Comparison of ENCODE assay signal across 28 cellular contexts in genomic region chr19:36201684-36202083, GRCh38. TPM values are rescaled to one million over a fixed set of nuclear protein-coding genes. Genes with fewer than 3 reads are reported as not detected.
"Had no signal": no experiment of that assay in that cellular context is flagged by ENCODE, and none has a peak within 500 bp of the region (broad histone marks: within the 10 kb centered on the region; RNA-seq: fewer than 3 reads in every experiment).

No MANE protein-coding gene starts in this region.

- H3K36me3 ChIP-seq: neural progenitor cell, ovary, right lobe of liver, suprapubic skin, thoracic aorta, thyroid gland, vagina had no signal

- H3K27me3 ChIP-seq: neural progenitor cell, ovary, right lobe of liver, sigmoid colon, stomach, suprapubic skin, thyroid gland, tibial nerve, upper lobe of left lung, vagina had no signal

- H3K4me1 ChIP-seq: neural progenitor cell, parathyroid adenoma, psoas muscle, right lobe of liver, sigmoid colon, stomach, suprapubic skin, thyroid gland, upper lobe of left lung, vagina had no signal

- H3K9me3 ChIP-seq: ovary, psoas muscle, right lobe of liver, sigmoid colon, stomach, suprapubic skin, thoracic aorta, thyroid gland, tibial nerve, upper lobe of left lung, vagina had no signal

- H3K27me3 Mint-ChIP-seq: naive thymus-derived CD8-positive, alpha-beta T cell; natural killer cell treated with Interleukin-12 subunit alpha and Interleukin-12 subunit beta and Interleukin-15 and Interleukin-18, amount 100 ng/mL, for 72 hours; progenitor cell of endocrine pancreas; stimulated activated naive B cell treated with anti-CD40 and anti-IgM and Interleukin-4, amounts not matched to agents 10 μg/mL and 1 μg/mL and 100 μg/mL, for 72 hours; stimulated activated naive CD8-positive, alpha-beta T cell treated with anti-CD3 and anti-CD28 coated beads, Interleukin-15, Interleukin-2, amounts not matched to agents 100 ng/mL and 50 ng/mL, for 24 hours had no signal

- ATAC-seq: naive thymus-derived CD8-positive, alpha-beta T cell; natural killer cell treated with Interleukin-12 subunit alpha and Interleukin-12 subunit beta and Interleukin-15 and Interleukin-18, amount 100 ng/mL, for 72 hours; right cardiac atrium; right lobe of liver; stimulated activated effector memory CD8-positive, alpha-beta T cell treated with anti-CD3 and anti-CD28 coated beads, Interleukin-12 subunit alpha, Interleukin-12 subunit beta, amount 100 ng/mL, for 72 hours; stimulated activated naive B cell treated with anti-CD40 and anti-IgM and Interleukin-4, amounts not matched to agents 10 μg/mL and 1 μg/mL and 100 μg/mL, for 72 hours had no signal

- H3K36me3 Mint-ChIP-seq: natural killer cell treated with Interleukin-12 subunit alpha and Interleukin-12 subunit beta and Interleukin-15 and Interleukin-18, amount 100 ng/mL, for 72 hours had no signal

- H3K27ac Mint-ChIP-seq: naive thymus-derived CD8-positive, alpha-beta T cell; natural killer cell treated with Interleukin-12 subunit alpha and Interleukin-12 subunit beta and Interleukin-15 and Interleukin-18, amount 100 ng/mL, for 72 hours; neural progenitor cell; progenitor cell of endocrine pancreas; stimulated activated effector memory CD8-positive, alpha-beta T cell treated with anti-CD3 and anti-CD28 coated beads, Interleukin-12 subunit alpha, Interleukin-12 subunit beta, amount 100 ng/mL, for 72 hours; stimulated activated naive B cell treated with anti-CD40 and anti-IgM and Interleukin-4, amounts not matched to agents 10 μg/mL and 1 μg/mL and 100 μg/mL, for 72 hours; stimulated activated naive CD8-positive, alpha-beta T cell treated with anti-CD3 and anti-CD28 coated beads, Interleukin-15, Interleukin-2, amounts not matched to agents 100 ng/mL and 50 ng/mL, for 24 hours had no signal

- DNase-seq: naive thymus-derived CD8-positive, alpha-beta T cell; occipital lobe; ovary; psoas muscle; right cardiac atrium; right lobe of liver; sigmoid colon; small intestine; stimulated activated CD4-positive, alpha-beta T cell treated with anti-CD3 and anti-CD28 coated beads, Interleukin-15, amount 100 ng/mL, for 24 hours; stimulated activated CD4-positive, alpha-beta T cell treated with anti-CD3 and anti-CD28 coated beads, Interleukin-2, amount 100 ng/mL, for 24 hours; stimulated activated CD4-positive, alpha-beta T cell treated with anti-CD3 and anti-CD28 coated beads, Interleukin-2, amount 100 ng/mL, for 48 hours; stimulated activated CD4-positive, alpha-beta T cell treated with anti-CD3 and anti-CD28 coated beads, Interleukin-4, amount 100 ng/mL, for 24 hours; stimulated activated naive B cell treated with anti-CD40 and anti-IgM and Interleukin-4, amounts not matched to agents 10 μg/mL and 1 μg/mL and 100 μg/mL, for 72 hours; stimulated activated naive CD4-positive, alpha-beta T cell treated with Interleukin-2 at 50 U/mL for 16 hours; stomach; thyroid gland; trophoblast cell; upper lobe of left lung had no signal

- H3K9me3 Mint-ChIP-seq: naive thymus-derived CD8-positive, alpha-beta T cell; natural killer cell treated with Interleukin-12 subunit alpha and Interleukin-12 subunit beta and Interleukin-15 and Interleukin-18, amount 100 ng/mL, for 72 hours; neural progenitor cell; stimulated activated effector memory CD8-positive, alpha-beta T cell treated with anti-CD3 and anti-CD28 coated beads, Interleukin-12 subunit alpha, Interleukin-12 subunit beta, amount 100 ng/mL, for 72 hours; stimulated activated naive B cell treated with anti-CD40 and anti-IgM and Interleukin-4, amounts not matched to agents 10 μg/mL and 1 μg/mL and 100 μg/mL, for 72 hours; stimulated activated naive CD8-positive, alpha-beta T cell treated with anti-CD3 and anti-CD28 coated beads, Interleukin-15, Interleukin-2, amounts not matched to agents 100 ng/mL and 50 ng/mL, for 24 hours had no signal

- H3K4me3 ChIP-seq: neural progenitor cell, ovary, psoas muscle, right lobe of liver, sigmoid colon, stomach, suprapubic skin, thoracic aorta, thyroid gland, tibial nerve, upper lobe of left lung, vagina had no signal

- H3K4me1 Mint-ChIP-seq: neural progenitor cell; stimulated activated effector memory CD8-positive, alpha-beta T cell treated with anti-CD3 and anti-CD28 coated beads, Interleukin-12 subunit alpha, Interleukin-12 subunit beta, amount 100 ng/mL, for 72 hours had no signal

- H3K27ac ChIP-seq: neural progenitor cell, ovary, parathyroid adenoma, psoas muscle, right lobe of liver, sigmoid colon, stomach, suprapubic skin, thoracic aorta, thyroid gland, tibial nerve, upper lobe of left lung, vagina had no signal

- H3K4me3 Mint-ChIP-seq: naive thymus-derived CD8-positive, alpha-beta T cell; natural killer cell treated with Interleukin-12 subunit alpha and Interleukin-12 subunit beta and Interleukin-15 and Interleukin-18, amount 100 ng/mL, for 72 hours; neural progenitor cell; stimulated activated effector memory CD8-positive, alpha-beta T cell treated with anti-CD3 and anti-CD28 coated beads, Interleukin-12 subunit alpha, Interleukin-12 subunit beta, amount 100 ng/mL, for 72 hours; stimulated activated naive B cell treated with anti-CD40 and anti-IgM and Interleukin-4, amounts not matched to agents 10 μg/mL and 1 μg/mL and 100 μg/mL, for 72 hours; stimulated activated naive CD8-positive, alpha-beta T cell treated with anti-CD3 and anti-CD28 coated beads, Interleukin-15, Interleukin-2, amounts not matched to agents 100 ng/mL and 50 ng/mL, for 24 hours had no signal

RNA-seq across cellular contexts. Expression of gene COX7A1, which starts 49.4 kb away (rescaled TPM):
- total RNA-seq: naive thymus-derived CD8-positive, alpha-beta T cell; natural killer cell treated with Interleukin-12 subunit alpha and Interleukin-12 subunit beta and Interleukin-15 and Interleukin-18, amount 100 ng/mL, for 72 hours; progenitor cell of endocrine pancreas had no signal
